ENCODE assay signal across 11 cellular contexts in genomic region chr2:27082773-27083409, GRCh38.
"Had no signal": no experiment of that assay in that cellular context is flagged by ENCODE, and none has a peak within 500 bp of the region (broad histone marks: within the 10 kb centered on the region; RNA-seq: fewer than 3 reads in every experiment).

No MANE protein-coding gene starts in this region.

- H3K27me3 ChIP-seq: tibial nerve had no signal

- H3K27ac Mint-ChIP-seq: activated naive CD8-positive, alpha-beta T cell; activated T-cell treated with anti-CD3 and anti-CD28 coated beads, Interleukin-2, amount 50 U/mL, for 24 hours; immature natural killer cell had no signal

- H3K36me3 Mint-ChIP-seq: activated naive CD8-positive, alpha-beta T cell; immature natural killer cell; naive thymus-derived CD4-positive, alpha-beta T cell had no signal

- DNase-seq: activated CD4-positive, alpha-beta T cell treated with anti-CD3 and anti-CD28 coated beads for 1 hour; activated effector memory CD4-positive, alpha-beta T cell treated with Interleukin-2 at 50 U/mL for 16 hours; activated T-cell treated with anti-CD3 and anti-CD28 coated beads, Interleukin-2, amount 50 U/mL, for 24 hours; anterior cingulate cortex; cerebellar nuclear complex; immature natural killer cell; left colon; naive thymus-derived CD4-positive, alpha-beta T cell; occipital lobe had no signal

- ATAC-seq: left colon; naive thymus-derived CD4-positive, alpha-beta T cell had no signal

- H3K4me3 Mint-ChIP-seq: activated naive CD8-positive, alpha-beta T cell; activated T-cell treated with anti-CD3 and anti-CD28 coated beads, Interleukin-2, amount 50 U/mL, for 24 hours had no signal

- H3K9me3 ChIP-seq: tibial nerve had no signal

- H3K9me3 Mint-ChIP-seq: activated T-cell treated with anti-CD3 and anti-CD28 coated beads, Interleukin-2, amount 50 U/mL, for 24 hours; immature natural killer cell; naive thymus-derived CD4-positive, alpha-beta T cell had no signal

- H3K4me3 ChIP-seq: tibial nerve had no signal

- H3K27me3 Mint-ChIP-seq: activated naive CD8-positive, alpha-beta T cell; activated T-cell treated with anti-CD3 and anti-CD28 coated beads, Interleukin-2, amount 50 U/mL, for 24 hours; naive thymus-derived CD4-positive, alpha-beta T cell had no signal
